In the genomic region with DNA sequence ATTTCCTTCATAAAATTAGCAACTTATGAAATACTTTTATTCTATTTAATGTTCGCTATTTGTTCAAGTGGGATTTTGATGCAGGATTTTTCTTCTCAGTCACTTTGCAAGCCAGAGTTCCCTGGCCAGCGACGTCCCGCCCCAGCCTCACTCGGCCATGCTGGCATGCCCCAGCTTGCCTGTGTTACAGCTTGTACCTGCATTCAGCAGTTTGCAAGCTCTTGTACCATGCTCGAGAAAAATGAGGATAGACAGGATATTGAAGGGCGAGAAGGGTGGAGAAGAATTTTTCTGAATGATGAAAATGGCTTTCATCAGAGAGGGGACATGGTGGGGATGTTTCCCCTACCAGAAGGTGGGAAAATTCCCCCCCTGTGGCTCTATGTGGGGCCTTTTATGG, we compare ENCODE assay signal across 17 cellular contexts.
DNase-seq lines count a peak whose midpoint lies in the region; ATAC-seq and TF ChIP-seq lines count a peak whose summit lies in the region.
"Had no signal": no experiment of that assay in that cellular context is flagged by ENCODE, and none has a peak within 500 bp of the region (broad histone marks: within the 10 kb centered on the region; RNA-seq: fewer than 3 reads in every experiment).

No MANE protein-coding gene starts in this region.

- H3K4me3 ChIP-seq in HEK293 (ENCODE audit: low read depth, low read length) (no peak overlapping the region), prostate gland (no peak overlapping the region)
- H3K4me3 ChIP-seq in CD4-positive, alpha-beta memory T cell (ENCODE audit: low read length in 2 of 2), result no peak overlapping the region
- H3K4me3 ChIP-seq: A549, GM23248 had no signal

- TF ChIP-seq POLR2A in prostate gland (IDR thresholded peaks at IDR 0.05), result no peak

- H3K27ac Mint-ChIP-seq in WTC11 (peak overlapping the region; percentile 44; the same call in 1 of the 2 replicates), type B pancreatic cell (peak overlapping the region; percentile 30)
- no peak overlapping the region for H3K27ac Mint-ChIP-seq in CD4-positive, alpha-beta memory T cell
- H3K27ac Mint-ChIP-seq: CD8-positive, alpha-beta T cell; IgD-negative memory B cell had no signal

- no peaks in the 10 kb centered on the region for H3K36me3 ChIP-seq in HEK293 (ENCODE audit: control insufficient read depth in 2 of 2, insufficient read depth in 1 of 2, low read length in 2 of 2)
- no peaks in the 10 kb centered on the region for H3K36me3 ChIP-seq in CD4-positive, alpha-beta memory T cell (ENCODE audit: insufficient read depth, low read length)
- H3K36me3 ChIP-seq in prostate gland, result no peaks in the 10 kb centered on the region
- H3K36me3 ChIP-seq: BE2C had no signal

- DNase-seq in WTC11 (ENCODE audit: low spot score) (no peak), foreskin keratinocyte (peak; percentile 6 to 34), type B pancreatic cell (ENCODE audit: extremely low spot score, unreplicated experiment) (no peak), prostate gland (ENCODE audit: low spot score) (no peak)
- DNase-seq in CD4-positive, alpha-beta memory T cell, result no peak
- DNase-seq: BE2C; Caco-2; CD8-positive, alpha-beta T cell; DND-41; GDM1; GM23248; H7 had no signal

- WGBS in prostate gland, result 54% methylated on average over 7 of the region's 7 CpGs

- CTCF ChIA-PET in HEK293 (lab: Yijun Ruan, JAX), result no interaction called here
- CTCF ChIA-PET in WTC11 (lab: Charles Lee), result no interaction called here
- CTCF ChIA-PET in CD4-positive, alpha-beta memory T cell (lab: Charles Lee; ENCODE audit: partially characterized antibody), result no interaction called here

- H3K27me3 ChIP-seq in foreskin keratinocyte, result no peaks in the 10 kb centered on the region
- H3K27me3 ChIP-seq in CD4-positive, alpha-beta memory T cell (ENCODE audit: insufficient read depth, low read length), result no peaks in the 10 kb centered on the region
- no peaks in the 10 kb centered on the region for H3K27me3 ChIP-seq in prostate gland (replicated peaks; ENCODE audit: insufficient read depth)
- H3K27me3 ChIP-seq: BE2C had no signal

- POLR2A ChIA-PET in HEK293 (lab: Yijun Ruan, JAX), result no interaction called here
- POLR2A ChIA-PET in WTC11 (lab: Charles Lee), result no interaction called here
- POLR2A ChIA-PET in CD4-positive, alpha-beta memory T cell (lab: Charles Lee; ENCODE audit: partially characterized antibody), result no interaction called here

- TF ChIP-seq CTCF in HEK293 (tag by site-specific recombination; IDR thresholded peaks at IDR 0.05), result no peak
- no peak for TF ChIP-seq CTCF in WTC11 (IDR thresholded peaks at IDR 0.05)
- no peak for TF ChIP-seq CTCF in foreskin keratinocyte (conservative IDR thresholded peaks at IDR 0.05)
- no peak for TF ChIP-seq CTCF in type B pancreatic cell (conservative IDR thresholded peaks at IDR 0.05)
- TF ChIP-seq CTCF in prostate gland (IDR thresholded peaks at IDR 0.05), result no peak

- H3K4me1 Mint-ChIP-seq in WTC11, result peaks cover 23% of the 10 kb centered on the region
- H3K4me1 Mint-ChIP-seq in type B pancreatic cell (ENCODE audit: unreplicated experiment), result no peaks in the 10 kb centered on the region
- H3K4me1 Mint-ChIP-seq in CD4-positive, alpha-beta memory T cell, result no peaks in the 10 kb centered on the region
- H3K4me1 Mint-ChIP-seq: IgD-negative memory B cell had no signal

- H3K27me3 Mint-ChIP-seq in WTC11 (ENCODE audit: low read depth) (no peaks in the 10 kb centered on the region), type B pancreatic cell (no peaks in the 10 kb centered on the region)
- H3K27me3 Mint-ChIP-seq in CD4-positive, alpha-beta memory T cell, result no peaks in the 10 kb centered on the region
- H3K27me3 Mint-ChIP-seq: IgD-negative memory B cell had no signal

- ATAC-seq in WTC11 (no peak), foreskin keratinocyte (no peak), GM18868 (IDR thresholded peaks at IDR 0.05; ENCODE audit: unreplicated experiment) (no peak)
- ATAC-seq: A549; CD8-positive, alpha-beta T cell had no signal

- H3K4me1 ChIP-seq in HEK293 (ENCODE audit: control insufficient read depth, insufficient read depth, low read length) (no peaks in the 10 kb centered on the region), foreskin keratinocyte (no peaks in the 10 kb centered on the region), prostate gland (replicated peaks) (no peaks in the 10 kb centered on the region)
- H3K4me1 ChIP-seq in CD4-positive, alpha-beta memory T cell (ENCODE audit: insufficient read depth, low read length), result no peaks in the 10 kb centered on the region
- H3K4me1 ChIP-seq: A549, BE2C, Caco-2 had no signal

- peaks cover 6% of the 10 kb centered on the region for H3K36me3 Mint-ChIP-seq in WTC11
- H3K36me3 Mint-ChIP-seq in type B pancreatic cell, result no peaks in the 10 kb centered on the region
- no peaks in the 10 kb centered on the region for H3K36me3 Mint-ChIP-seq in CD4-positive, alpha-beta memory T cell
- H3K36me3 Mint-ChIP-seq: CD8-positive, alpha-beta T cell; IgD-negative memory B cell had no signal

- H3K9me3 Mint-ChIP-seq in WTC11 (peaks cover 9% of the 10 kb centered on the region), type B pancreatic cell (no peaks in the 10 kb centered on the region)
- peaks cover 0 to 12% (median 3%) of the 10 kb centered on the region in 8 donors for H3K9me3 Mint-ChIP-seq in CD4-positive, alpha-beta memory T cell

- H3K9me3 ChIP-seq in HEK293 (ENCODE audit: control insufficient read depth, insufficient read depth, low read depth, low read length) (no peaks in the 10 kb centered on the region), prostate gland (no peaks in the 10 kb centered on the region)
- no peaks in the 10 kb centered on the region for H3K9me3 ChIP-seq in CD4-positive, alpha-beta memory T cell (ENCODE audit: control insufficient read depth in 1 of 2, low read length in 2 of 2)
- H3K9me3 ChIP-seq: A549, BE2C, Caco-2 had no signal

- H3K4me3 Mint-ChIP-seq in WTC11 (no peak overlapping the region), type B pancreatic cell (no peak overlapping the region)
- H3K4me3 Mint-ChIP-seq in CD4-positive, alpha-beta memory T cell, result no peak overlapping the region
- H3K4me3 Mint-ChIP-seq: CD8-positive, alpha-beta T cell; IgD-negative memory B cell had no signal

- intact Hi-C loops in CD4-positive, alpha-beta memory T cell (cut with micrococcal nuclease), result no loop called here
- intact Hi-C loops in prostate gland (cut with DNase I), result no loop called here

- H3K27ac ChIP-seq in HEK293 (ENCODE audit: extremely low read depth, low read depth, low read length) (no peak overlapping the region), foreskin keratinocyte (no peak overlapping the region), prostate gland (no peak overlapping the region)
- no peak overlapping the region for H3K27ac ChIP-seq in CD4-positive, alpha-beta memory T cell (ENCODE audit: low read depth, low read length)
- H3K27ac ChIP-seq: A549, C4-2B, GM23248 had no signal

TF ChIP-seq in HEK293, 187 proteins besides CTCF, POLR2A, EP300 and RAD21:
- TF ChIP-seq ZBTB7A (tag by site-specific recombination; IDR thresholded peaks at IDR 0.05; ENCODE audit: low read depth) (no peak), SETDB1 (IDR thresholded peaks at IDR 0.05; ENCODE audit: insufficient read length, low read length) (peak; percentile 76), TRIM28 (IDR thresholded peaks at IDR 0.05; ENCODE audit: borderline replicate concordance, low read length) (peak; percentile 84)

TF ChIP-seq in WTC11, 78 proteins besides CTCF, POLR2A, EP300 and RAD21 (continues in another document):
- TF ChIP-seq ZNF416 (CRISPR knock-in tag; IDR thresholded peaks at IDR 0.05) (no peak), CREB1 (CRISPR knock-in tag; IDR thresholded peaks at IDR 0.05) (no peak), PREB (CRISPR knock-in tag; IDR thresholded peaks at IDR 0.05; ENCODE audit: borderline replicate concordance) (no peak), ATF1 (CRISPR knock-in tag; IDR thresholded peaks at IDR 0.05) (no peak), FOXK1 (CRISPR knock-in tag; IDR thresholded peaks at IDR 0.05) (no peak)
- TF ChIP-seq, protein P1, sequence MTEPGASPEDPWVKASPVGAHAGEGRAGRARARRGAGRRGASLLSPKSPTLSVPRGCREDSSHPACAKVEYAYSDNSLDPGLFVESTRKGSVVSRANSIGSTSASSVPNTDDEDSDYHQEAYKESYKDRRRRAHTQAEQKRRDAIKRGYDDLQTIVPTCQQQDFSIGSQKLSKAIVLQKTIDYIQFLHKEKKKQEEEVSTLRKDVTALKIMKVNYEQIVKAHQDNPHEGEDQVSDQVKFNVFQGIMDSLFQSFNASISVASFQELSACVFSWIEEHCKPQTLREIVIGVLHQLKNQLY (CRISPR knock-in tag; IDR thresholded peaks at IDR 0.05), result no peak

Comparison
In these comparisons a context has a peak if more than half of its experiments do, and no peak if none do; other contexts are left out.
1. DNase-seq: peak in foreskin keratinocyte (2 of 2); none in WTC11 (single experiment), type B pancreatic cell (single experiment), CD4-positive, alpha-beta memory T cell (0 of 5) and prostate gland (single experiment).
2. H3K27ac Mint-ChIP-seq: peak in WTC11 (single experiment) and type B pancreatic cell (single experiment); none in CD4-positive, alpha-beta memory T cell (0 of 7).